ENCODE assay signal across 1 cellular context in the genomic region with DNA sequence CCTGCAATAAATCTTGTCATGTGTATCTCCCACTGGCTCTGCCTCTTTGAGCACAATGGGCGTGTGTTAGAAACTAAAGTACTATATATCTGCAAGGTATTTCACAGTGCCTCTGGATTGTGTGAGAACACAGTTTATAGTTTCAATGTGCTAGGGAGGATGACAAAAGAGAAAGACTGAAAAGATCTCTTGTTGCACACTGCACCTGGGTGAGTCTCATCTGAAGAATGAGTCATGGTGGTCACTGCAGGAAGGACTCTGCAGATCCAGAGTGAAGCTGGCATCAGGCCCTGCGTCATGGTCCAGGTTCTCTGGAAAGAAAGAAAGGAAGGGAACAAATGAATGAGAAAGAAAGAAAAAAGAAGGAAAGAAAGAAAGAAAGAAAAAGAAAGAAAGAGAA.
TF ChIP-seq lines count a peak whose summit lies in the region.

No MANE protein-coding gene starts in this region.

TF ChIP-seq in GM12878, 131 proteins besides CTCF, POLR2A, EP300 and RAD21:
- TF ChIP-seq SMAD1 (IDR thresholded peaks at IDR 0.05; ENCODE audit: low read depth, partially characterized antibody) (no peak), NR2F1 (conservative IDR thresholded peaks at IDR 0.05) (no peak), CHD4 (IDR thresholded peaks at IDR 0.05) (no peak), RUNX3 (IDR thresholded peaks at IDR 0.05; ENCODE audit: low read length) (no peak)
- TF ChIP-seq, protein P1, sequence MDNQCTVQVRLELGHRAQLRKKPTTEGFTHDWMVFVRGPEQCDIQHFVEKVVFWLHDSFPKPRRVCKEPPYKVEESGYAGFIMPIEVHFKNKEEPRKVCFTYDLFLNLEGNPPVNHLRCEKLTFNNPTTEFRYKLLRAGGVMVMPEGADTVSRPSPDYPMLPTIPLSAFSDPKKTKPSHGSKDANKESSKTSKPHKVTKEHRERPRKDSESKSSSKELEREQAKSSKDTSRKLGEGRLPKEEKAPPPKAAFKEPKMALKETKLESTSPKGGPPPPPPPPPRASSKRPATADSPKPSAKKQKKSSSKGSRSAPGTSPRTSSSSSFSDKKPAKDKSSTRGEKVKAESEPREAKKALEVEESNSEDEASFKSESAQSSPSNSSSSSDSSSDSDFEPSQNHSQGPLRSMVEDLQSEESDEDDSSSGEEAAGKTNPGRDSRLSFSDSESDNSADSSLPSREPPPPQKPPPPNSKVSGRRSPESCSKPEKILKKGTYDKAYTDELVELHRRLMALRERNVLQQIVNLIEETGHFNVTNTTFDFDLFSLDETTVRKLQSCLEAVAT (IDR thresholded peaks at IDR 0.05) = no peak
- TF ChIP-seq, protein P2, sequence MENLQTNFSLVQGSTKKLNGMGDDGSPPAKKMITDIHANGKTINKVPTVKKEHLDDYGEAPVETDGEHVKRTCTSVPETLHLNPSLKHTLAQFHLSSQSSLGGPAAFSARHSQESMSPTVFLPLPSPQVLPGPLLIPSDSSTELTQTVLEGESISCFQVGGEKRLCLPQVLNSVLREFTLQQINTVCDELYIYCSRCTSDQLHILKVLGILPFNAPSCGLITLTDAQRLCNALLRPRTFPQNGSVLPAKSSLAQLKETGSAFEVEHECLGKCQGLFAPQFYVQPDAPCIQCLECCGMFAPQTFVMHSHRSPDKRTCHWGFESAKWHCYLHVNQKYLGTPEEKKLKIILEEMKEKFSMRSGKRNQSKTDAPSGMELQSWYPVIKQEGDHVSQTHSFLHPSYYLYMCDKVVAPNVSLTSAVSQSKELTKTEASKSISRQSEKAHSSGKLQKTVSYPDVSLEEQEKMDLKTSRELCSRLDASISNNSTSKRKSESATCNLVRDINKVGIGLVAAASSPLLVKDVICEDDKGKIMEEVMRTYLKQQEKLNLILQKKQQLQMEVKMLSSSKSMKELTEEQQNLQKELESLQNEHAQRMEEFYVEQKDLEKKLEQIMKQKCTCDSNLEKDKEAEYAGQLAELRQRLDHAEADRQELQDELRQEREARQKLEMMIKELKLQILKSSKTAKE (IDR thresholded peaks at IDR 0.05; ENCODE audit: low read depth, poor library complexity, severe bottlenecking) = no peak
- TF ChIP-seq, protein P3, sequence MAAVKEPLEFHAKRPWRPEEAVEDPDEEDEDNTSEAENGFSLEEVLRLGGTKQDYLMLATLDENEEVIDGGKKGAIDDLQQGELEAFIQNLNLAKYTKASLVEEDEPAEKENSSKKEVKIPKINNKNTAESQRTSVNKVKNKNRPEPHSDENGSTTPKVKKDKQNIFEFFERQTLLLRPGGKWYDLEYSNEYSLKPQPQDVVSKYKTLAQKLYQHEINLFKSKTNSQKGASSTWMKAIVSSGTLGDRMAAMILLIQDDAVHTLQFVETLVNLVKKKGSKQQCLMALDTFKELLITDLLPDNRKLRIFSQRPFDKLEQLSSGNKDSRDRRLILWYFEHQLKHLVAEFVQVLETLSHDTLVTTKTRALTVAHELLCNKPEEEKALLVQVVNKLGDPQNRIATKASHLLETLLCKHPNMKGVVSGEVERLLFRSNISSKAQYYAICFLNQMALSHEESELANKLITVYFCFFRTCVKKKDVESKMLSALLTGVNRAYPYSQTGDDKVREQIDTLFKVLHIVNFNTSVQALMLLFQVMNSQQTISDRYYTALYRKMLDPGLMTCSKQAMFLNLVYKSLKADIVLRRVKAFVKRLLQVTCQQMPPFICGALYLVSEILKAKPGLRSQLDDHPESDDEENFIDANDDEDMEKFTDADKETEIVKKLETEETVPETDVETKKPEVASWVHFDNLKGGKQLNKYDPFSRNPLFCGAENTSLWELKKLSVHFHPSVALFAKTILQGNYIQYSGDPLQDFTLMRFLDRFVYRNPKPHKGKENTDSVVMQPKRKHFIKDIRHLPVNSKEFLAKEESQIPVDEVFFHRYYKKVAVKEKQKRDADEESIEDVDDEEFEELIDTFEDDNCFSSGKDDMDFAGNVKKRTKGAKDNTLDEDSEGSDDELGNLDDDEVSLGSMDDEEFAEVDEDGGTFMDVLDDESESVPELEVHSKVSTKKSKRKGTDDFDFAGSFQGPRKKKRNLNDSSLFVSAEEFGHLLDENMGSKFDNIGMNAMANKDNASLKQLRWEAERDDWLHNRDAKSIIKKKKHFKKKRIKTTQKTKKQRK (IDR thresholded peaks at IDR 0.05; ENCODE audit: low read depth, low read length) = no peak
- TF ChIP-seq, protein P4, sequence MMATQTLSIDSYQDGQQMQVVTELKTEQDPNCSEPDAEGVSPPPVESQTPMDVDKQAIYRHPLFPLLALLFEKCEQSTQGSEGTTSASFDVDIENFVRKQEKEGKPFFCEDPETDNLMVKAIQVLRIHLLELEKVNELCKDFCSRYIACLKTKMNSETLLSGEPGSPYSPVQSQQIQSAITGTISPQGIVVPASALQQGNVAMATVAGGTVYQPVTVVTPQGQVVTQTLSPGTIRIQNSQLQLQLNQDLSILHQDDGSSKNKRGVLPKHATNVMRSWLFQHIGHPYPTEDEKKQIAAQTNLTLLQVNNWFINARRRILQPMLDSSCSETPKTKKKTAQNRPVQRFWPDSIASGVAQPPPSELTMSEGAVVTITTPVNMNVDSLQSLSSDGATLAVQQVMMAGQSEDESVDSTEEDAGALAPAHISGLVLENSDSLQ (IDR thresholded peaks at IDR 0.05) = no peak
- TF ChIP-seq, protein P5, sequence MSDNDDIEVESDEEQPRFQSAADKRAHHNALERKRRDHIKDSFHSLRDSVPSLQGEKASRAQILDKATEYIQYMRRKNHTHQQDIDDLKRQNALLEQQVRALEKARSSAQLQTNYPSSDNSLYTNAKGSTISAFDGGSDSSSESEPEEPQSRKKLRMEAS (IDR thresholded peaks at IDR 0.05; ENCODE audit: low read depth, low read length) = no peak
